ENCODE assay signal across 11 cellular contexts in the genomic region with DNA sequence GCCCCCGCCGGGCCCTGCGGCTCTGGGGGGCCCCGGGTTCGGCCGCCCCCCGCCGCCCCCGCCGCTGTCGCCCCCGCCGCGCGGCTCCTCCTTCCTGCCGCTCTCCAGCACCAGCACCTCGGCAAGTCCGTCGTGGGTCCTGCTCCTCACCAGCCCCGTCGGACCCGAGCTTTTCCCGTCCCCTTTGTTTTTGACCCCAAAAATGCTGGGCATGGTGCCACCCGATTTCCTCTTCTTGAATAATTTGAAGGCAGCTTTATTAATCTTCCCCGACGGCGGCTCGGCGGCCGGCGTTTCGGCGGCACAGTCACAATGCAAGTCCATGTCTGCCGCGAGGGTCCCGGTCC. TPM values are rescaled to one million over a fixed set of nuclear protein-coding genes. Genes with fewer than 3 reads are reported as not detected.
A peak's percentile ranks its signal among the peaks of the same experiment; 100 is the strongest.
DNase-seq lines count a peak whose midpoint lies in the region; ATAC-seq and TF ChIP-seq lines count a peak whose summit lies in the region.
"Had no signal": no experiment of that assay in that cellular context is flagged by ENCODE, and none has a peak within 500 bp of the region (broad histone marks: within the 10 kb centered on the region; RNA-seq: fewer than 3 reads in every experiment).

No MANE protein-coding gene starts in this region.

- no peak for TF ChIP-seq CTCF in breast epithelium (IDR thresholded peaks at IDR 0.05)

- TF ChIP-seq POLR2A in breast epithelium (IDR thresholded peaks at IDR 0.05) = no peak

- no peaks in the 10 kb centered on the region for H3K27me3 ChIP-seq in right cardiac atrium (ENCODE audit: control insufficient read depth, insufficient read depth)
- peaks cover 3 to 65% of the 10 kb centered on the region in 2 donors for H3K27me3 ChIP-seq in breast epithelium
- peaks cover 21% of the 10 kb centered on the region for H3K27me3 ChIP-seq in muscle layer of duodenum (ENCODE audit: low read depth, low read length)

- H3K4me1 ChIP-seq in right cardiac atrium (ENCODE audit: control insufficient read depth, insufficient read depth, low read length) (no peaks in the 10 kb centered on the region), breast epithelium (peaks cover 0 to 11% of the 10 kb centered on the region in 2 donors), muscle layer of duodenum (ENCODE audit: control insufficient read depth in 1 of 2, insufficient read depth in 2 of 2, low read length in 2 of 2) (peaks cover 0 to 14% of the 10 kb centered on the region in 2 donors), urinary bladder (ENCODE audit: insufficient read depth) (no peaks in the 10 kb centered on the region)

- WGBS in right cardiac atrium = under 1% methylated on average over 35 of the region's 36 CpGs
- WGBS in urinary bladder = under 1% methylated on average over 36 of the region's 36 CpGs

- no peak overlapping the region for H3K27ac ChIP-seq in right cardiac atrium (ENCODE audit: low read length)
- H3K27ac ChIP-seq in breast epithelium = no peak overlapping the region
- no peak overlapping the region for H3K27ac ChIP-seq in muscle layer of duodenum (ENCODE audit: low read length)
- no peak overlapping the region for H3K27ac ChIP-seq in urinary bladder (ENCODE audit: low read depth)
- H3K27ac ChIP-seq: thyroid gland had no signal

- H3K36me3 ChIP-seq in breast epithelium = no peaks in the 10 kb centered on the region
- H3K36me3 ChIP-seq in muscle layer of duodenum (ENCODE audit: control insufficient read depth in 1 of 2, insufficient read depth in 2 of 2, low read length in 2 of 2) = no peaks in the 10 kb centered on the region
- H3K36me3 ChIP-seq in urinary bladder (ENCODE audit: insufficient read depth) = no peaks in the 10 kb centered on the region
- H3K36me3 ChIP-seq: thyroid gland had no signal

- peak overlapping the region; percentile 30 for H3K4me3 ChIP-seq in right cardiac atrium (ENCODE audit: low read length)
- H3K4me3 ChIP-seq in breast epithelium = peak overlapping the region; percentile 36 to 60 (median 43)
- H3K4me3 ChIP-seq in muscle layer of duodenum (ENCODE audit: low read depth in 1 of 2, low read length in 2 of 2) = peak overlapping the region; percentile 5 to 60
- peak overlapping the region; percentile 36 for H3K4me3 ChIP-seq in urinary bladder (ENCODE audit: low read depth, low read length)

- H3K9me3 ChIP-seq in right cardiac atrium (ENCODE audit: control insufficient read depth, low read length) = no peaks in the 10 kb centered on the region
- H3K9me3 ChIP-seq in breast epithelium = no peaks in the 10 kb centered on the region
- H3K9me3 ChIP-seq in muscle layer of duodenum (ENCODE audit: control insufficient read depth in 1 of 2, low read length in 2 of 2) = no peaks in the 10 kb centered on the region
- H3K9me3 ChIP-seq: thyroid gland had no signal

- intact Hi-C loops in right cardiac atrium (cut with DNase I) = no loop called here
- intact Hi-C loops in Right ventricle myocardium inferior (cut with DNase I) = no loop called here
- intact Hi-C loops in breast epithelium (cut with DNase I; ENCODE audit: low total_unique reads) = no loop called here

- ATAC-seq in right cardiac atrium = no peak
- no peak for ATAC-seq in Right ventricle myocardium inferior
- no peak for ATAC-seq in GM18867 (IDR thresholded peaks at IDR 0.05; ENCODE audit: unreplicated experiment)

- peak in 1 of 3 donors; percentile 43 for DNase-seq in right cardiac atrium
- no peak for DNase-seq in Right ventricle myocardium inferior (ENCODE audit: missing footprints)
- DNase-seq in breast epithelium (ENCODE audit: low spot score in 2 of 2) = no peak
- no peak for DNase-seq in NCI-H446 (lab: John Stamatoyannopoulos, UW)
- DNase-seq in pons (ENCODE audit: low spot score) = no peak
- DNase-seq: central memory CD4-positive, alpha-beta T cell had no signal

RNA-seq across cellular contexts. Expression of gene AMER2, which starts 0.9 kb away (rescaled TPM):
- not detected for total RNA-seq in right cardiac atrium
- polyA plus RNA-seq in right cardiac atrium = not detected
- not detected for total RNA-seq in Right ventricle myocardium inferior
- total RNA-seq in breast epithelium = 1 to 10 TPM in 1 of 3 donors, not detected in 2; 9.1 TPM
- total RNA-seq in urinary bladder = 1.3 TPM
- 0.01 TPM for polyA plus RNA-seq in urinary bladder
- total RNA-seq: myocyte had no signal
